In genomic region chr2:109153005-109153404, GRCh38 we compare ENCODE assay signal across 4 cellular contexts. TPM values are rescaled to one million over a fixed set of nuclear protein-coding genes. Genes with fewer than 3 reads are reported as not detected.
"Had no signal": no experiment of that assay in that cellular context is flagged by ENCODE, and none has a peak within 500 bp of the region (broad histone marks: within the 10 kb centered on the region; RNA-seq: fewer than 3 reads in every experiment).

No MANE protein-coding gene starts in this region.

- DNase-seq: GDM1, GF-D8 had no signal

- H3K4me3 ChIP-seq: GM12878 had no signal

RNA-seq across cellular contexts. Expression of gene SH3RF3, which starts 24.0 kb away (rescaled TPM):
- total RNA-seq: G401 had no signal
